ENCODE assay signal across 20 cellular contexts in genomic region chr21:42289926-42290325, GRCh38. TPM values are rescaled to one million over a fixed set of nuclear protein-coding genes. Genes with fewer than 3 reads are reported as not detected.
DNase-seq lines count a peak whose midpoint lies in the region; ATAC-seq, FAIRE-seq and TF ChIP-seq lines count a peak whose summit lies in the region.
"Had no signal": no experiment of that assay in that cellular context is flagged by ENCODE, and none has a peak within 500 bp of the region (broad histone marks: within the 10 kb centered on the region; RNA-seq: fewer than 3 reads in every experiment).

No MANE protein-coding gene starts in this region.

- peaks cover 0 to 4% (median 0%) of the 10 kb centered on the region in 4 donors for H3K9me3 ChIP-seq in tibial nerve
- H3K9me3 ChIP-seq: HAP-1, pancreas had no signal

- FAIRE-seq in HTR-8/SVneo (lab: Jason Lieb, UNC), result no peak
- FAIRE-seq: pancreas had no signal

- no peak for ATAC-seq in natural killer cell
- ATAC-seq: activated CD8-positive, alpha-beta memory T cell treated with anti-CD3 and anti-CD28 coated beads, Interleukin-2, amount 10 ng/mL, durations not matched to agents 7 days and 5 days had no signal

- DNase-seq in SIG-M5 treated with dmso at 0.1 percent for 504 hours (lab: John Stamatoyannopoulos, UW; ENCODE audit: unreplicated experiment) (peak; percentile 18), SIG-M5 (lab: John Stamatoyannopoulos, UW) (no peak), chondrocyte (ENCODE audit: low spot score) (peak; percentile 61), medulla oblongata (ENCODE audit: extremely low spot score) (peak; percentile 85), tibial nerve (ENCODE audit: low spot score in 2 of 2) (peak; percentile 35 to 73), natural killer cell (no peak), HTR-8/SVneo (ENCODE audit: insufficient read length, low spot score) (no peak), OCI-M2 (lab: John Stamatoyannopoulos, UW; ENCODE audit: unreplicated experiment) (no peak)
- DNase-seq: activated CD4-positive, alpha-beta T cell treated with anti-CD3 and anti-CD28 coated beads for 1 hour; activated CD8-positive, alpha-beta memory T cell treated with anti-CD3 and anti-CD28 coated beads, Interleukin-2, amount 10 ng/mL, durations not matched to agents 7 days and 5 days; activated gamma-delta T cell treated with Interleukin-2 at 50 U/mL for 16 hours; DMS 273 treated with DMSO at 0.1 percent for 48 hours; NCI-H187; NCI-H446 treated with DMSO at 0.1 percent for 48 hours; T-helper 9 cell had no signal

- H3K4me1 ChIP-seq in tibial nerve, result no peaks in the 10 kb centered on the region
- H3K4me1 ChIP-seq: HAP-1, pancreas had no signal

- no peak overlapping the region for H3K4me3 Mint-ChIP-seq in chondrocyte (ENCODE audit: unreplicated experiment)
- no peak overlapping the region for H3K4me3 Mint-ChIP-seq in natural killer cell
- H3K4me3 Mint-ChIP-seq: activated CD8-positive, alpha-beta memory T cell treated with anti-CD3 and anti-CD28 coated beads, Interleukin-2, amount 10 ng/mL, durations not matched to agents 7 days and 5 days; type B pancreatic cell had no signal

- H3K27ac Mint-ChIP-seq in chondrocyte (ENCODE audit: unreplicated experiment) (no peak overlapping the region), natural killer cell (no peak overlapping the region)
- H3K27ac Mint-ChIP-seq: activated CD8-positive, alpha-beta memory T cell treated with anti-CD3 and anti-CD28 coated beads, Interleukin-2, amount 10 ng/mL, durations not matched to agents 7 days and 5 days; type B pancreatic cell had no signal

- no peak for TF ChIP-seq POLR2A in tibial nerve (IDR thresholded peaks at IDR 0.05)

- no peaks in the 10 kb centered on the region for H3K27me3 ChIP-seq in tibial nerve
- H3K27me3 ChIP-seq: BLaER1, pancreas had no signal

- H3K4me1 Mint-ChIP-seq in chondrocyte (ENCODE audit: low read depth), result peaks cover 8% of the 10 kb centered on the region
- peaks cover 7 to 9% of the 10 kb centered on the region in 2 donors for H3K4me1 Mint-ChIP-seq in natural killer cell

- no peak overlapping the region for H3K27ac ChIP-seq in tibial nerve
- H3K27ac ChIP-seq: 22Rv1, BLaER1, pancreas had no signal

- H3K36me3 Mint-ChIP-seq in chondrocyte (ENCODE audit: low read depth) (no peaks in the 10 kb centered on the region), natural killer cell (no peaks in the 10 kb centered on the region)
- H3K36me3 Mint-ChIP-seq: activated CD8-positive, alpha-beta memory T cell treated with anti-CD3 and anti-CD28 coated beads, Interleukin-2, amount 10 ng/mL, durations not matched to agents 7 days and 5 days had no signal

- TF ChIP-seq CTCF in chondrocyte (IDR thresholded peaks at IDR 0.05) (no peak), tibial nerve (IDR thresholded peaks at IDR 0.05) (no peak), natural killer cell (IDR thresholded peaks at IDR 0.05) (no peak)

- H3K27me3 Mint-ChIP-seq in chondrocyte (ENCODE audit: low read depth) (peaks cover 10% of the 10 kb centered on the region), natural killer cell (ENCODE audit: low read depth in 2 of 2) (no peaks in the 10 kb centered on the region)
- H3K27me3 Mint-ChIP-seq: activated CD8-positive, alpha-beta memory T cell treated with anti-CD3 and anti-CD28 coated beads, Interleukin-2, amount 10 ng/mL, durations not matched to agents 7 days and 5 days had no signal

- WGBS in tibial nerve, 2 donors, result 89 to 91% methylated on average over 18 of the region's 18 CpGs

- H3K4me3 ChIP-seq in tibial nerve, result no peak overlapping the region
- H3K4me3 ChIP-seq: BLaER1, HAP-1, pancreas had no signal

- peaks cover 0 to 57% (median 0%) of the 10 kb centered on the region in 3 donors for H3K36me3 ChIP-seq in tibial nerve
- H3K36me3 ChIP-seq: HAP-1, pancreas had no signal

- peaks cover 10% of the 10 kb centered on the region for H3K9me3 Mint-ChIP-seq in chondrocyte (ENCODE audit: low read depth)
- H3K9me3 Mint-ChIP-seq in natural killer cell, result no peaks in the 10 kb centered on the region

- TF ChIP-seq EP300 in tibial nerve (IDR thresholded peaks at IDR 0.05), result peak in 1 of 2 donors; percentile 66

- intact Hi-C loops in natural killer cell (cut with micrococcal nuclease), result no loop called here

RNA-seq across cellular contexts. Expression of gene TFF3, which starts 25.3 kb away (rescaled TPM):
- total RNA-seq in chondrocyte (1.3 to 6.0 TPM in 2 of 3 replicates, not detected in the other), tibial nerve (10 to 100 TPM in 2 of 4 donors, 1 to 10 TPM in 2; 4.2 to 21.1 (median 13.4) TPM), natural killer cell (not detected)
- total RNA-seq: activated CD8-positive, alpha-beta memory T cell treated with anti-CD3 and anti-CD28 coated beads, Interleukin-2, amount 10 ng/mL, durations not matched to agents 7 days and 5 days had no signal

Comparison
In these comparisons a context has a peak if more than half of its experiments do, and no peak if none do; other contexts are left out.
1. DNase-seq: peak in SIG-M5 treated with dmso at 0.1 percent for 504 hours (single experiment), chondrocyte (single experiment), medulla oblongata (single experiment) and tibial nerve (2 of 2); none in SIG-M5 (single experiment), natural killer cell (single experiment), HTR-8/SVneo (single experiment) and OCI-M2 (single experiment).